ENCODE assay signal across 8 cellular contexts in the genomic region with DNA sequence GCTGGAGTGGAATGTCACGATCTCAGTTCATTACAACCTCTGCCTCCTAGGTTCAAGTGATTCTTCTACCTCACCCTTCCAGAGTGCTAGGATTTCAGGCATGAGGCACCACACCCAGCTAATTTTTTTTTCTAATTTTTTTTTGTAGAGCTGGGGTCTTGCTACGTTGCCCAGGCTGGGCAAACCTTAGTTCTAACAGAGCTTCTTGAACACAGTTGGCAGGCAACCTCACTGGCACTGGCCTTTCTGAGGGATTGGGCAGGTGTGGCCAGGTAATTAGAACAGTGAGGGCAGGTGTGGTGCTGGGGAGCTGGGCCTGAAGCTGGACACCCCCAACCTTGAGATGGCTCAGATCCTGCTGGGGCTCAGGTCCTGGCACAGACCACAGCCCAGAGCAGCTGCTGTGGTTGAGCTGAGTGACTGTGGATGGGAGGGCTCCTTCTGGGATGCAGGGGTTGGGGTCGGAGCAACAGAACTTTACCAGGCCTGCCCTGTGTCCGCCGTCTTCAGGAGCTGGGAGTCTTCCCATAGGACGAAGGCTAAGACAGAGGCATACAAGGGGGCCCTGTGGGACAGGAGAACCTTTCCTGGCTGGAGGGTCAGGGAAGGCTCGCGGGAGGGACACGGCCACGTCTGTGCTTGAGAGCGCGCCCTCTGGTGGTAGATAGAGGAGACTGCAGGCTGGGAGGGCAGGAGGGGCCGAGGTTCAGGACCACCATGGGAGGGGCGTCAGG. TPM values are rescaled to one million over a fixed set of nuclear protein-coding genes. Genes with fewer than 3 reads are reported as not detected.
DNase-seq lines count a peak whose midpoint lies in the region; ATAC-seq and TF ChIP-seq lines count a peak whose summit lies in the region.

No MANE protein-coding gene starts in this region.

- H3K4me3 ChIP-seq in heart left ventricle = no peak overlapping the region

- TF ChIP-seq CTCF in heart left ventricle (IDR thresholded peaks at IDR 0.05) = peak; percentile 55 to 85 (median 72)
- TF ChIP-seq CTCF in type B pancreatic cell (conservative IDR thresholded peaks at IDR 0.05) = peak; percentile 96

- WGBS in heart left ventricle, 4 donors = 15 to 21% (median 17%) methylated on average over 14 of the region's 14 CpGs

- H3K36me3 Mint-ChIP-seq in memory B cell (peaks cover 2% of the 10 kb centered on the region), type B pancreatic cell (peaks cover 14% of the 10 kb centered on the region)

- H3K27ac ChIP-seq in heart left ventricle = no peak overlapping the region

- peak in 3 of 5 donors; percentile 20 to 31 (median 28) for DNase-seq in heart left ventricle
- no peak for DNase-seq in Right ventricle myocardium inferior (ENCODE audit: missing footprints)
- peak; percentile 44 for DNase-seq in UCSD-AML1 (lab: John Stamatoyannopoulos, UW; ENCODE audit: unreplicated experiment)
- DNase-seq in central memory CD4-positive, alpha-beta T cell = peak; percentile 2
- DNase-seq in memory B cell (ENCODE audit: low spot score in 2 of 2) = peak; percentile 34 to 52
- no peak for DNase-seq in type B pancreatic cell (ENCODE audit: extremely low spot score, unreplicated experiment)
- DNase-seq in GM19238 (ENCODE audit: insufficient read length, low spot score) = no peak

- H3K27ac Mint-ChIP-seq in memory B cell (no peak overlapping the region), type B pancreatic cell (no peak overlapping the region)

- no peak for TF ChIP-seq POLR2A in heart left ventricle (IDR thresholded peaks at IDR 0.05)

- H3K4me1 Mint-ChIP-seq in memory B cell = peaks cover 10% of the 10 kb centered on the region
- H3K4me1 Mint-ChIP-seq in type B pancreatic cell (ENCODE audit: unreplicated experiment) = peaks cover 14% of the 10 kb centered on the region

- H3K9me3 Mint-ChIP-seq in memory B cell (peaks cover 2% of the 10 kb centered on the region), type B pancreatic cell (peaks cover 12% of the 10 kb centered on the region)

- peaks cover 0 to 25% (median under 1%) of the 10 kb centered on the region in 9 donors for H3K27me3 ChIP-seq in heart left ventricle

- peak overlapping the region; percentile 38 for H3K4me3 Mint-ChIP-seq in memory B cell
- no peak overlapping the region for H3K4me3 Mint-ChIP-seq in type B pancreatic cell

- peaks cover 20% of the 10 kb centered on the region for H3K27me3 Mint-ChIP-seq in memory B cell
- H3K27me3 Mint-ChIP-seq in type B pancreatic cell = no peaks in the 10 kb centered on the region

- H3K36me3 ChIP-seq in heart left ventricle = no peaks in the 10 kb centered on the region

- peaks cover 0 to 25% (median 11%) of the 10 kb centered on the region in 12 donors for H3K9me3 ChIP-seq in heart left ventricle

- intact Hi-C loops in heart left ventricle (cut with DNase I) = loop anchor here in 5 of 10 donors (1.0 to 5.0 kb wide), 4 partner anchors 46 to 89 kb away; partner anchors contain the start of genes COL26A1 (in 2 of the 5) and IFT22 (in 1 of the 5)
- intact Hi-C loops in Right ventricle myocardium inferior (cut with DNase I) = no loop called here

- ATAC-seq in heart left ventricle (peak in 3 of 4 donors; percentile 36 to 56 (median 46)), Right ventricle myocardium inferior (no peak), memory B cell (ENCODE audit: low read depth) (peak; percentile 43), HG02884 (IDR thresholded peaks at IDR 0.05; ENCODE audit: unreplicated experiment) (no peak)

- peaks cover 0 to 5% (median 0%) of the 10 kb centered on the region in 12 donors for H3K4me1 ChIP-seq in heart left ventricle

RNA-seq across cellular contexts. Expression of gene COL26A1, which starts 48.2 kb away (rescaled TPM):
- 1 to 10 TPM in 1 of 9 donors, under 1 TPM in 1, not detected in 7; 0.08 to 2.1 TPM for total RNA-seq in heart left ventricle
- polyA plus RNA-seq in heart left ventricle = not detected
- total RNA-seq in Right ventricle myocardium inferior = not detected
- 10.6 and 47.9 TPM in 2 replicates for total RNA-seq in type B pancreatic cell (ENCODE audit: low replicate concordance)

Comparison
In these comparisons a context has a peak if more than half of its experiments do, and no peak if none do; other contexts are left out.
1. ATAC-seq: peak in heart left ventricle (3 of 4) and memory B cell (single experiment); none in Right ventricle myocardium inferior (single experiment) and HG02884 (single experiment).
2. DNase-seq: peak in heart left ventricle (3 of 5), UCSD-AML1 (single experiment), central memory CD4-positive, alpha-beta T cell (single experiment) and memory B cell (2 of 2); none in Right ventricle myocardium inferior (single experiment), type B pancreatic cell (single experiment) and GM19238 (single experiment).